In the genomic region with DNA sequence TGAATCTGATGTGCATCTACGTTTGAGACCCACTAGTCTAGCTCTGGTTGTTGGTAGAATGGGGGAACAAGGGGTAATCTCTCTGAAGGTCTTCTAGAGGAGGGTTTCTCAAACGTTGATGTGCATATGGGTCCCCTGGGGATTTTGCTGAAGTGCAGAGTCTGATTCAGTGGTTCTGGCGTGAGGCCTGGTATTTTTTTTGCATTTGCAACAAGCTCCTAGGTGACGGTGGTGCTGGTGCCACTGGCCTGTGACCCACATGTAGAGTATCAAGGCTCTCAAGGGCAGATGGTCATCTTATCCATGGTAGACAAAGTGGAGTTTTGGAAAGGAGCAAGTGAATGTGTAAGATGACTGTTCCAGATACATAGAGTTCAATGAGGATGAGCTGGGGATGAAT, we compare ENCODE assay signal across 22 cellular contexts.
DNase-seq lines count a peak whose midpoint lies in the region; ATAC-seq and TF ChIP-seq lines count a peak whose summit lies in the region.
"Had no signal": no experiment of that assay in that cellular context is flagged by ENCODE, and none has a peak within 500 bp of the region (broad histone marks: within the 10 kb centered on the region; RNA-seq: fewer than 3 reads in every experiment).

No MANE protein-coding gene starts in this region.

- H3K36me3 ChIP-seq in A673 (ENCODE audit: insufficient read depth, low read length, poor library complexity, severe bottlenecking) = no peaks in the 10 kb centered on the region
- no peaks in the 10 kb centered on the region for H3K36me3 ChIP-seq in BE2C
- H3K36me3 ChIP-seq in upper lobe of right lung = no peaks in the 10 kb centered on the region
- H3K36me3 ChIP-seq: lower lobe of right lung had no signal

- POLR2A ChIA-PET in A673 (lab: Charles Lee; ENCODE audit: low non-redundant PET) = no interaction called here

- H3K4me1 ChIP-seq in A673 (ENCODE audit: insufficient read depth, low read length, poor library complexity, severe bottlenecking) (no peaks in the 10 kb centered on the region), BE2C (no peaks in the 10 kb centered on the region), upper lobe of right lung (no peaks in the 10 kb centered on the region)
- H3K4me1 ChIP-seq: lower lobe of right lung, testis had no signal

- BruUV-seq in A673 (replicated peaks; lab: Mats Ljungman, UMichigan) = no TSS peak

- H3K4me3 ChIP-seq in A673 (ENCODE audit: low read depth, low read length, poor library complexity, severe bottlenecking) (no peak overlapping the region), BE2C (ENCODE audit: low read depth, low read length) (no peak overlapping the region), fibroblast of pulmonary artery (replicated peaks; ENCODE audit: low read depth, low read length) (no peak overlapping the region), upper lobe of right lung (no peak overlapping the region)
- H3K4me3 ChIP-seq: lower lobe of right lung, testis had no signal

- CTCF ChIA-PET in A673 (lab: Charles Lee) = interaction anchor here (0.7 to 3.7 kb wide), 2 partner anchors 384 to 808 kb away, joined by 3 to 59 read pairs; no protein-coding TSS in a partner anchor

- ATAC-seq in GM21360 (IDR thresholded peaks at IDR 0.05; ENCODE audit: unreplicated experiment) (no peak), upper lobe of right lung (no peak), HG02642 (IDR thresholded peaks at IDR 0.05; ENCODE audit: poor library complexity, unreplicated experiment) (no peak)
- ATAC-seq: lower lobe of right lung; Right ventricle myocardium inferior; stimulated activated effector memory CD8-positive, alpha-beta T cell treated with anti-CD3 and anti-CD28 coated beads, Interleukin-12 subunit alpha, Interleukin-12 subunit beta, amount 100 ng/mL, for 72 hours had no signal

- H3K9me3 ChIP-seq in A673 (ENCODE audit: low read depth, low read length, poor library complexity, severe bottlenecking) (no peaks in the 10 kb centered on the region), BE2C (no peaks in the 10 kb centered on the region), upper lobe of right lung (no peaks in the 10 kb centered on the region)
- H3K9me3 ChIP-seq: lower lobe of right lung, testis had no signal

- no peak for TF ChIP-seq CTCF in A673 (conservative IDR thresholded peaks at IDR 0.05; ENCODE audit: low read depth, low read length)
- no peak for TF ChIP-seq CTCF in BE2C (IDR thresholded peaks at IDR 0.05; ENCODE audit: low read depth, low read length)
- TF ChIP-seq CTCF in fibroblast of pulmonary artery (IDR thresholded peaks at IDR 0.05; ENCODE audit: low read length, missing control alignments) = no peak
- no peak for TF ChIP-seq CTCF in upper lobe of right lung (IDR thresholded peaks at IDR 0.05)

- H3K27me3 ChIP-seq in A673 (replicated peaks; ENCODE audit: insufficient read depth, low read depth, low read length, poor library complexity) (no peaks in the 10 kb centered on the region), BE2C (no peaks in the 10 kb centered on the region), upper lobe of right lung (no peaks in the 10 kb centered on the region)
- H3K27me3 ChIP-seq: testis had no signal

- DNase-seq in A673 (ENCODE audit: low spot score) (peak; percentile 52), BE2C (peak; percentile 44), NCI-H1092 (lab: John Stamatoyannopoulos, UW) (peak; percentile 44), fibroblast of pulmonary artery (ENCODE audit: low read depth) (peak; percentile 21), NCI-H69 (lab: John Stamatoyannopoulos, UW) (no peak), upper lobe of right lung (no peak)
- DNase-seq: activated CD4-positive, alpha-beta memory T cell treated with anti-CD3 and anti-CD28 coated beads for 36 hours; activated naive CD4-positive, alpha-beta T cell treated with Interleukin-2 at 50 U/mL for 16 hours; amygdala; CD8-positive, alpha-beta memory T cell; DMS153; lower lobe of right lung; NCI-H1417 treated with DMSO at 0.1 percent for 48 hours; NCI-H226; NCI-H774; stimulated activated CD4-positive, alpha-beta T cell treated with anti-CD3 and anti-CD28 coated beads, Interleukin-2, amount 100 ng/mL, for 24 hours; T1000; testis had no signal

- intact Hi-C loops in A673 (cut with micrococcal nuclease; ENCODE audit: unreplicated experiment) (loop anchor here (5.0 to 10.0 kb wide), 2 partner anchors 173 to 630 kb away; no protein-coding TSS in a partner anchor), upper lobe of right lung (cut with DNase I) (loop anchor here (10.0 kb wide), 1 partner anchor 380 kb away; no protein-coding TSS in a partner anchor)

- H3K27ac ChIP-seq in A673 (ENCODE audit: low read depth, low read length, poor library complexity, severe bottlenecking) (no peak overlapping the region), upper lobe of right lung (no peak overlapping the region)
- H3K27ac ChIP-seq: lower lobe of right lung, testis had no signal

Comparison
In these comparisons a context has a peak if more than half of its experiments do, and no peak if none do; other contexts are left out.
1. DNase-seq: peak in A673 (single experiment), BE2C (single experiment), NCI-H1092 (single experiment) and fibroblast of pulmonary artery (single experiment); none in NCI-H69 (single experiment) and upper lobe of right lung (single experiment).